Comparison of ENCODE assay signal across 1 cellular context in the genomic region with DNA sequence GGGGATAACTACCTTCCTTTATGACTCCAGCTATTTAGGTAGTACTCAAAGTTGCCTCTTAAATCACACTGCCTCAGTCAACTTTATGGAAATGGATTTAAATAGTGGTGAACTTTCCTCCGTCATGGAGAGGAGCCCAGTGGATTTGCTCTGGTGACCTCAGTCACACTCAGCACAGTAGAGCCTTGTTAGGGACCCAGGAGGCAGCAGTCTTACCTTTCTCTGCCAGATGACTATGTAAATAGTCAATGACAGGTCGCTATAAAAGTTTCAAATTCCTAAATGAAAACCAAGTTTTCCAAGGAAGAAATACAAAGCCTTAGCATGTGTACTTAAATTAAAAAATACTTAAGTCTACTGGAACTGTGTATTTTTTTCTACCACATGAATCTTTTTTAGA.
A peak's percentile ranks its signal among the peaks of the same experiment; 100 is the strongest.
TF ChIP-seq lines count a peak whose summit lies in the region.

No MANE protein-coding gene starts in this region.

TF ChIP-seq in HepG2, 621 proteins besides CTCF, POLR2A, EP300 and RAD21 (continued from another document and continues in another):
- TF ChIP-seq, protein P1, sequence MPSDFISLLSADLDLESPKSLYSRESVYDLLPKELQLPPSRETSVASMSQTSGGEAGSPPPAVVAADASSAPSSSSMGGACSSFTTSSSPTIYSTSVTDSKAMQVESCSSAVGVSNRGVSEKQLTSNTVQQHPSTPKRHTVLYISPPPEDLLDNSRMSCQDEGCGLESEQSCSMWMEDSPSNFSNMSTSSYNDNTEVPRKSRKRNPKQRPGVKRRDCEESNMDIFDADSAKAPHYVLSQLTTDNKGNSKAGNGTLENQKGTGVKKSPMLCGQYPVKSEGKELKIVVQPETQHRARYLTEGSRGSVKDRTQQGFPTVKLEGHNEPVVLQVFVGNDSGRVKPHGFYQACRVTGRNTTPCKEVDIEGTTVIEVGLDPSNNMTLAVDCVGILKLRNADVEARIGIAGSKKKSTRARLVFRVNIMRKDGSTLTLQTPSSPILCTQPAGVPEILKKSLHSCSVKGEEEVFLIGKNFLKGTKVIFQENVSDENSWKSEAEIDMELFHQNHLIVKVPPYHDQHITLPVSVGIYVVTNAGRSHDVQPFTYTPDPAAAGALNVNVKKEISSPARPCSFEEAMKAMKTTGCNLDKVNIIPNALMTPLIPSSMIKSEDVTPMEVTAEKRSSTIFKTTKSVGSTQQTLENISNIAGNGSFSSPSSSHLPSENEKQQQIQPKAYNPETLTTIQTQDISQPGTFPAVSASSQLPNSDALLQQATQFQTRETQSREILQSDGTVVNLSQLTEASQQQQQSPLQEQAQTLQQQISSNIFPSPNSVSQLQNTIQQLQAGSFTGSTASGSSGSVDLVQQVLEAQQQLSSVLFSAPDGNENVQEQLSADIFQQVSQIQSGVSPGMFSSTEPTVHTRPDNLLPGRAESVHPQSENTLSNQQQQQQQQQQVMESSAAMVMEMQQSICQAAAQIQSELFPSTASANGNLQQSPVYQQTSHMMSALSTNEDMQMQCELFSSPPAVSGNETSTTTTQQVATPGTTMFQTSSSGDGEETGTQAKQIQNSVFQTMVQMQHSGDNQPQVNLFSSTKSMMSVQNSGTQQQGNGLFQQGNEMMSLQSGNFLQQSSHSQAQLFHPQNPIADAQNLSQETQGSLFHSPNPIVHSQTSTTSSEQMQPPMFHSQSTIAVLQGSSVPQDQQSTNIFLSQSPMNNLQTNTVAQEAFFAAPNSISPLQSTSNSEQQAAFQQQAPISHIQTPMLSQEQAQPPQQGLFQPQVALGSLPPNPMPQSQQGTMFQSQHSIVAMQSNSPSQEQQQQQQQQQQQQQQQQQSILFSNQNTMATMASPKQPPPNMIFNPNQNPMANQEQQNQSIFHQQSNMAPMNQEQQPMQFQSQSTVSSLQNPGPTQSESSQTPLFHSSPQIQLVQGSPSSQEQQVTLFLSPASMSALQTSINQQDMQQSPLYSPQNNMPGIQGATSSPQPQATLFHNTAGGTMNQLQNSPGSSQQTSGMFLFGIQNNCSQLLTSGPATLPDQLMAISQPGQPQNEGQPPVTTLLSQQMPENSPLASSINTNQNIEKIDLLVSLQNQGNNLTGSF (CRISPR knock-in tag; IDR thresholded peaks at IDR 0.05): no peak
- TF ChIP-seq ATF7 (IDR thresholded peaks at IDR 0.05): no peak
- no peak for TF ChIP-seq ATF7 (CRISPR knock-in tag; IDR thresholded peaks at IDR 0.05)
- no peak for TF ChIP-seq ZNF138 (CRISPR knock-in tag; IDR thresholded peaks at IDR 0.05; ENCODE audit: low read depth)
- TF ChIP-seq SOX13 (IDR thresholded peaks at IDR 0.05): no peak
- TF ChIP-seq SOX13 (CRISPR knock-in tag; conservative IDR thresholded peaks at IDR 0.05 in 1 of 2, IDR thresholded peaks at IDR 0.05 in 1 of 2): peak in 1 of 2 experiments; percentile 21; a peak in 1 of 4 replicates
- TF ChIP-seq, protein P2, sequence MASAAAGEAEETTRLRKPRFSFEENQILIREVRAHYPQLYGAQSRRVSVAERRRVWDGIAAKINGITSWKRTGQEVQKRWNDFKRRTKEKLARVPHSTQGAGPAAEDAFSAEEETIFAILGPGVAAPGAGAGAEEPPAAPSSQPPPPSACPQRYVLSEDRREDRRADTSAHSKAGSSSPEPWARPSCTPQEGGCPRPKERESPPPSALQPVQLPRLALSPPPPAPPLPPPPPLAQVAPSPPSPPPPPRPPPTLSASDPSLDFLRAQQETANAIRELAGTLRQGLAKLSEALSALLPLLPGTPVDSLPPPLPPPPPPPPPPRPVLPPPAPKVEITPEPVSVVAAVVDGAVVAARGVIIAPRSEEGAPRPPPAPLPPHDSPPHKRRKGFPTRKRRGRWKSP (CRISPR knock-in tag; IDR thresholded peaks at IDR 0.05): no peak
- TF ChIP-seq, protein P3, sequence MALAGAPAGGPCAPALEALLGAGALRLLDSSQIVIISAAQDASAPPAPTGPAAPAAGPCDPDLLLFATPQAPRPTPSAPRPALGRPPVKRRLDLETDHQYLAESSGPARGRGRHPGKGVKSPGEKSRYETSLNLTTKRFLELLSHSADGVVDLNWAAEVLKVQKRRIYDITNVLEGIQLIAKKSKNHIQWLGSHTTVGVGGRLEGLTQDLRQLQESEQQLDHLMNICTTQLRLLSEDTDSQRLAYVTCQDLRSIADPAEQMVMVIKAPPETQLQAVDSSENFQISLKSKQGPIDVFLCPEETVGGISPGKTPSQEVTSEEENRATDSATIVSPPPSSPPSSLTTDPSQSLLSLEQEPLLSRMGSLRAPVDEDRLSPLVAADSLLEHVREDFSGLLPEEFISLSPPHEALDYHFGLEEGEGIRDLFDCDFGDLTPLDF (CRISPR knock-in tag; IDR thresholded peaks at IDR 0.05): no peak
- TF ChIP-seq ZFP90 (CRISPR knock-in tag; IDR thresholded peaks at IDR 0.05; ENCODE audit: borderline replicate concordance): no peak
- TF ChIP-seq, protein P4, sequence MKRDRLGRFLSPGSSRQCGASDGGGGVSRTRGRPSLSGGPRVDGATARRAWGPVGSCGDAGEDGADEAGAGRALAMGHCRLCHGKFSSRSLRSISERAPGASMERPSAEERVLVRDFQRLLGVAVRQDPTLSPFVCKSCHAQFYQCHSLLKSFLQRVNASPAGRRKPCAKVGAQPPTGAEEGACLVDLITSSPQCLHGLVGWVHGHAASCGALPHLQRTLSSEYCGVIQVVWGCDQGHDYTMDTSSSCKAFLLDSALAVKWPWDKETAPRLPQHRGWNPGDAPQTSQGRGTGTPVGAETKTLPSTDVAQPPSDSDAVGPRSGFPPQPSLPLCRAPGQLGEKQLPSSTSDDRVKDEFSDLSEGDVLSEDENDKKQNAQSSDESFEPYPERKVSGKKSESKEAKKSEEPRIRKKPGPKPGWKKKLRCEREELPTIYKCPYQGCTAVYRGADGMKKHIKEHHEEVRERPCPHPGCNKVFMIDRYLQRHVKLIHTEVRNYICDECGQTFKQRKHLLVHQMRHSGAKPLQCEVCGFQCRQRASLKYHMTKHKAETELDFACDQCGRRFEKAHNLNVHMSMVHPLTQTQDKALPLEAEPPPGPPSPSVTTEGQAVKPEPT (CRISPR knock-in tag; IDR thresholded peaks at IDR 0.05; ENCODE audit: low read depth): no peak
- no peak for TF ChIP-seq MEIS1 (CRISPR knock-in tag; IDR thresholded peaks at IDR 0.05; ENCODE audit: borderline replicate concordance)
- TF ChIP-seq GATAD2A (CRISPR knock-in tag; IDR thresholded peaks at IDR 0.05): peak; percentile 80
- TF ChIP-seq, protein P5, sequence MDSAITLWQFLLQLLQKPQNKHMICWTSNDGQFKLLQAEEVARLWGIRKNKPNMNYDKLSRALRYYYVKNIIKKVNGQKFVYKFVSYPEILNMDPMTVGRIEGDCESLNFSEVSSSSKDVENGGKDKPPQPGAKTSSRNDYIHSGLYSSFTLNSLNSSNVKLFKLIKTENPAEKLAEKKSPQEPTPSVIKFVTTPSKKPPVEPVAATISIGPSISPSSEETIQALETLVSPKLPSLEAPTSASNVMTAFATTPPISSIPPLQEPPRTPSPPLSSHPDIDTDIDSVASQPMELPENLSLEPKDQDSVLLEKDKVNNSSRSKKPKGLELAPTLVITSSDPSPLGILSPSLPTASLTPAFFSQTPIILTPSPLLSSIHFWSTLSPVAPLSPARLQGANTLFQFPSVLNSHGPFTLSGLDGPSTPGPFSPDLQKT (CRISPR knock-in tag; IDR thresholded peaks at IDR 0.05; ENCODE audit: borderline replicate concordance): no peak
- no peak for TF ChIP-seq ZNF703 (CRISPR knock-in tag; IDR thresholded peaks at IDR 0.05; ENCODE audit: borderline replicate concordance)
- TF ChIP-seq, protein P6, sequence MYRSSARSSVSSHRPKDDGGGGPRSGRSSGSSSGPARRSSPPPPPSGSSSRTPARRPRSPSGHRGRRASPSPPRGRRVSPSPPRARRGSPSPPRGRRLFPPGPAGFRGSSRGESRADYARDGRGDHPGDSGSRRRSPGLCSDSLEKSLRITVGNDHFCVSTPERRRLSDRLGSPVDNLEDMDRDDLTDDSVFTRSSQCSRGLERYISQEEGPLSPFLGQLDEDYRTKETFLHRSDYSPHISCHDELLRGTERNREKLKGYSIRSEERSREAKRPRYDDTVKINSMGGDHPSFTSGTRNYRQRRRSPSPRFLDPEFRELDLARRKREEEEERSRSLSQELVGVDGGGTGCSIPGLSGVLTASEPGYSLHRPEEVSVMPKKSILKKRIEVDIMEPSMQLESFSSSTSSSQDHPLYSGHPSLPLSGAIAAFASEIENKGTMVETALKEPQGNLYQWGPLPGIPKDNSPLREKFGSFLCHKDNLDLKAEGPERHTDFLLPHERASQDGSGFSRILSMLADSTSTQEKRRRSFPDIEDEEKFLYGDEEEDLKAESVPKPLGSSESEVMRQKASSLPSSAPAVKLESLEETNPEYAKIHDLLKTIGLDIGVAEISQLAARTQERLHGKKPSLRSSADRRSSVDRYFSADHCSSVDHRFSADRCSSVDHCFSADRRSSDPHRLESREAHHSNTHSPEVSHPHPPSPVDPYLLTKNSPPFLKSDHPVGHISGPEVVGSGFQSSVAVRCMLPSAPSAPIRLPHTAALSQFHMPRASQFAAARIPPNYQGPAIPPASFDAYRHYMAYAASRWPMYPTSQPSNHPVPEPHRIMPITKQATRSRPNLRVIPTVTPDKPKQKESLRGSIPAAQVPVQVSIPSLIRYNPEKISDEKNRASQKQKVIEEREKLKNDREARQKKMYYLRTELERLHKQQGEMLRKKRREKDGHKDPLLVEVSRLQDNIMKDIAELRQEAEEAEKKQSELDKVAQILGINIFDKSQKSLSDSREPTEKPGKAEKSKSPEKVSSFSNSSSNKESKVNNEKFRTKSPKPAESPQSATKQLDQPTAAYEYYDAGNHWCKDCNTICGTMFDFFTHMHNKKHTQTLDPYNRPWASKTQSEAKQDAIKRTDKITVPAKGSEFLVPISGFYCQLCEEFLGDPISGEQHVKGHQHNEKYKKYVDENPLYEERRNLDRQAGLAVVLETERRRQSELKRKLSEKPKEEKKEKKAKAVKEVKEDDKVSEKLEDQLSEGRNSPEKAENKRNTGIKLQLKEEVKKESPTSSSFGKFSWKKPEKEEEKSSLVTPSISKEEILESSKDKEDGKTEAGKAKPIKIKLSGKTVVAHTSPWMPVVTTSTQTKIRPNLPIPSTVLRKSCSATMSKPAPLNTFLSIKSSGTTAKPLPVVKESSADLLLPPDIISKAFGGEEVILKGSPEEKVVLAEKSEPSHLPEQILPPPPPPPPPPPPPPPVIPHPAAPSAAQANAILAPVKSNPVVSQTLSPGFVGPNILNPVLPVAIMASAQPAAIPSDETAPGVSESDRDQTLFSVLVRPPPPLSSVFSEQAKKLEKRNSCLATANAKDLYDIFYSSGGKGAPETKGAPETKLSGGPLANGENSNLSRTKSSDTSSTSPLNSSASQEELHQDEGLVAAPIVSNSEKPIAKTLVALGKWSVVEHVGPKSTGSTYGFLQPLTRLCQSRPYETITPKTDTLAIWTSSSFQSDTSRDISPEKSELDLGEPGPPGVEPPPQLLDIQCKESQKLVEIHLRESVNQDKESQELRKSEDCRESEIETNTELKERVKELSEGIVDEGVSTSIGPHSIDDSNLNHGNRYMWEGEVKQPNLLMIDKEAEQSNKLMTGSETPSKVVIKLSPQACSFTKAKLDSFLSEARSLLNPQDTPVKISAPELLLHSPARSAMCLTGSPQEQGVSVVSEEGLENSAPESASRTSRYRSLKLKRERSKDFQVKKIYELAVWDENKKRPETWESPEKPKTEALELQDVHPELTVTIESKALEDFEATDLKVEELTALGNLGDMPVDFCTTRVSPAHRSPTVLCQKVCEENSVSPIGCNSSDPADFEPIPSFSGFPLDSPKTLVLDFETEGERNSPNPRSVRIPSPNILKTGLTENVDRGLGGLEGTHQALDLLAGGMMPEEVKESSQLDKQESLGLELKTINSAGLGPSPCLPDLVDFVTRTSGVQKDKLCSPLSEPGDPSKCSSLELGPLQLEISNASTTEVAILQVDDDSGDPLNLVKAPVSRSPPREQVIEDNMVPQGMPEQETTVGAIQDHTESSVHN (CRISPR knock-in tag; IDR thresholded peaks at IDR 0.05): no peak
- TF ChIP-seq, protein P7, sequence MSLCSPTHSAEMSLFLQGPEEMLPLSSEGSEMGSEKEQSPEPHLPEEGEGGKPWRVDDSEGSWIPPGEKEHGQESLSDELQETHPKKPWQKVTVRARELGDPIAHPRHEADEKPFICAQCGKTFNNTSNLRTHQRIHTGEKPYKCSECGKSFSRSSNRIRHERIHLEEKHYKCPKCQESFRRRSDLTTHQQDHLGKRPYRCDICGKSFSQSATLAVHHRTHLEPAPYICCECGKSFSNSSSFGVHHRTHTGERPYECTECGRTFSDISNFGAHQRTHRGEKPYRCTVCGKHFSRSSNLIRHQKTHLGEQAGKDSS (CRISPR knock-in tag; IDR thresholded peaks at IDR 0.05; ENCODE audit: borderline replicate concordance, low read depth): no peak
- no peak for TF ChIP-seq ZBTB1 (CRISPR knock-in tag; IDR thresholded peaks at IDR 0.05; ENCODE audit: borderline replicate concordance)
- TF ChIP-seq, protein P8, sequence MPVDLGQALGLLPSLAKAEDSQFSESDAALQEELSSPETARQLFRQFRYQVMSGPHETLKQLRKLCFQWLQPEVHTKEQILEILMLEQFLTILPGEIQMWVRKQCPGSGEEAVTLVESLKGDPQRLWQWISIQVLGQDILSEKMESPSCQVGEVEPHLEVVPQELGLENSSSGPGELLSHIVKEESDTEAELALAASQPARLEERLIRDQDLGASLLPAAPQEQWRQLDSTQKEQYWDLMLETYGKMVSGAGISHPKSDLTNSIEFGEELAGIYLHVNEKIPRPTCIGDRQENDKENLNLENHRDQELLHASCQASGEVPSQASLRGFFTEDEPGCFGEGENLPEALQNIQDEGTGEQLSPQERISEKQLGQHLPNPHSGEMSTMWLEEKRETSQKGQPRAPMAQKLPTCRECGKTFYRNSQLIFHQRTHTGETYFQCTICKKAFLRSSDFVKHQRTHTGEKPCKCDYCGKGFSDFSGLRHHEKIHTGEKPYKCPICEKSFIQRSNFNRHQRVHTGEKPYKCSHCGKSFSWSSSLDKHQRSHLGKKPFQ (CRISPR knock-in tag; IDR thresholded peaks at IDR 0.05; ENCODE audit: insufficient replicate concordance): no peak
- TF ChIP-seq NCOA2 (CRISPR knock-in tag; IDR thresholded peaks at IDR 0.05): no peak; the same call in 1 of the 2 replicates
- no peak for TF ChIP-seq MBNL3 (CRISPR knock-in tag; conservative IDR thresholded peaks at IDR 0.05)
